1 cellular context compared by ENCODE assay signal in the genomic region with DNA sequence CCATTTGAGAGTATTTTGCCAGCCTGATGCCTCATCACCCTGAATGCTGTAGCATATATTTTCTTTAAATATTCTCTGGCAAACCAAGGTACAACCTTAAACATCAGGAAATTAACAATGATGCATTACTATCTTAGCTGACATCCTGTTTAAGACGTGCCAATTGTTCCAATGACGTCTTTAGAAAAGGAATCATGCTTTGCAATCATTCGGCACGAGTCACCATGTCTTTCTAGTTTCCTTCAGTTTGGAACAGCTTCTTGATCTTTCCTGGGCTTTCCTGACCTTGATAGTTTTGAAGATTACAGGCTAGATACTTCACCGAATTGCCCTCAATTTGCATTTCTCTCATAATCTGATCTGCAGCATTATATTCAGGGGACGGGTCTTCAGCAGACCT.
TF ChIP-seq lines count a peak whose summit lies in the region.

No MANE protein-coding gene starts in this region.

TF ChIP-seq in HepG2, 621 proteins besides CTCF, POLR2A, EP300 and RAD21 (continued from another document):
- TF ChIP-seq ZNF616 (CRISPR knock-in tag; IDR thresholded peaks at IDR 0.05; ENCODE audit: low read depth) (no peak), SAFB2 (CRISPR knock-in tag; IDR thresholded peaks at IDR 0.05; ENCODE audit: borderline replicate concordance, low read depth) (no peak), NR2F1 (CRISPR knock-in tag; IDR thresholded peaks at IDR 0.05) (no peak), HMGA1 (CRISPR knock-in tag; conservative IDR thresholded peaks at IDR 0.05) (no peak), HNRNPUL1 (IDR thresholded peaks at IDR 0.05; ENCODE audit: low read depth, low read length) (no peak), ZNF713 (CRISPR knock-in tag; IDR thresholded peaks at IDR 0.05) (no peak), ZNF205 (CRISPR knock-in tag; IDR thresholded peaks at IDR 0.05) (no peak), ZNF280B (CRISPR knock-in tag; IDR thresholded peaks at IDR 0.05; ENCODE audit: borderline replicate concordance) (no peak), JUND (CRISPR knock-in tag; IDR thresholded peaks at IDR 0.05) (no peak), CREB3 (CRISPR knock-in tag; IDR thresholded peaks at IDR 0.05) (no peak), EED (CRISPR knock-in tag; IDR thresholded peaks at IDR 0.05) (no peak), RFX1 (IDR thresholded peaks at IDR 0.05) (no peak), CREM (IDR thresholded peaks at IDR 0.05) (no peak), CREM (CRISPR knock-in tag; IDR thresholded peaks at IDR 0.05) (no peak), ZNF644 (CRISPR knock-in tag; IDR thresholded peaks at IDR 0.05; ENCODE audit: low read depth) (no peak), ZFP37 (CRISPR knock-in tag; IDR thresholded peaks at IDR 0.05; ENCODE audit: borderline replicate concordance) (no peak)
- TF ChIP-seq, protein P1, sequence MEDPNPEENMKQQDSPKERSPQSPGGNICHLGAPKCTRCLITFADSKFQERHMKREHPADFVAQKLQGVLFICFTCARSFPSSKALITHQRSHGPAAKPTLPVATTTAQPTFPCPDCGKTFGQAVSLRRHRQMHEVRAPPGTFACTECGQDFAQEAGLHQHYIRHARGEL (CRISPR knock-in tag; IDR thresholded peaks at IDR 0.05), result no peak
